Comparison of ENCODE assay signal across 18 cellular contexts in genomic region chr17:75511270-75511609, GRCh38. TPM values are rescaled to one million over a fixed set of nuclear protein-coding genes. Genes with fewer than 3 reads are reported as not detected.
A peak's percentile ranks its signal among the peaks of the same experiment; 100 is the strongest.
DNase-seq lines count a peak whose midpoint lies in the region; FAIRE-seq and TF ChIP-seq lines count a peak whose summit lies in the region.
"Had no signal": no experiment of that assay in that cellular context is flagged by ENCODE, and none has a peak within 500 bp of the region (broad histone marks: within the 10 kb centered on the region; RNA-seq: fewer than 3 reads in every experiment).

No MANE protein-coding gene starts in this region.

- H2BK120ac ChIP-seq in neuronal stem cell (ENCODE audit: low read depth, low read length): no peak overlapping the region

- peaks cover 29% of the 10 kb centered on the region for H3K79me1 ChIP-seq in neuronal stem cell (ENCODE audit: low read depth, low read length)

- no peak overlapping the region for H4K8ac ChIP-seq in neuronal stem cell (ENCODE audit: low read depth, low read length)

- no peak for TF ChIP-seq POLR2A in endothelial cell of umbilical vein (IDR thresholded peaks at IDR 0.05; ENCODE audit: low read depth, low read length)

- TF ChIP-seq CTCF in RWPE1 (conservative IDR thresholded peaks at IDR 0.05; ENCODE audit: low read depth): no peak
- no peak for TF ChIP-seq CTCF in endothelial cell of umbilical vein (IDR thresholded peaks at IDR 0.05; ENCODE audit: extremely low read depth in 1 of 2, insufficient read depth in 1 of 2, low read depth in 1 of 2, low read length in 2 of 2)
- TF ChIP-seq CTCF in tibial artery (IDR thresholded peaks at IDR 0.05): no peak

- peak; percentile 68 for FAIRE-seq in endothelial cell of umbilical vein (lab: Jason Lieb, UNC)
- FAIRE-seq in GM19239 (lab: Jason Lieb, UNC): no peak
- FAIRE-seq: H1 had no signal

- CTCF ChIA-PET in RWPE1 (lab: Yijun Ruan, JAX): no interaction called here
- CTCF ChIA-PET in endothelial cell of umbilical vein (lab: Charles Lee): interaction anchor here (0.7 to 1.4 kb wide), 3 partner anchors 19 to 237 kb away, joined by 3 read pairs; no protein-coding TSS in a partner anchor

- H3K9ac ChIP-seq in endothelial cell of umbilical vein (replicated peaks; ENCODE audit: extremely low read depth, insufficient read depth, low read length) (no peak overlapping the region), neuronal stem cell (ENCODE audit: low read depth, low read length, poor library complexity) (no peak overlapping the region)

- H2AFZ ChIP-seq in endothelial cell of umbilical vein (ENCODE audit: low read depth, low read length) (no peak overlapping the region), neuronal stem cell (ENCODE audit: low read length) (no peak overlapping the region)

- no peak overlapping the region for H2BK15ac ChIP-seq in neuronal stem cell (ENCODE audit: low read length)

- H2AK5ac ChIP-seq in neuronal stem cell (ENCODE audit: low read depth, low read length): no peak overlapping the region

- POLR2A ChIA-PET in RWPE1 (lab: Yijun Ruan, JAX; ENCODE audit: low non-redundant PET) (interaction anchor here (0.5 kb wide), 1 partner anchor 14 kb away, joined by 3 read pairs; the partner anchor contains the start of gene LLGL2), endothelial cell of umbilical vein (lab: Charles Lee) (interaction anchor here (0.6 kb wide), 1 partner anchor 405 kb away, joined by 3 read pairs; no protein-coding TSS in a partner anchor)

- no peaks in the 10 kb centered on the region for H4K20me1 ChIP-seq in endothelial cell of umbilical vein (replicated peaks; ENCODE audit: control insufficient read depth, extremely low read depth, insufficient read depth, low read length)

- no peak overlapping the region for H2BK12ac ChIP-seq in neuronal stem cell (ENCODE audit: low read length)

- H3K27me3 ChIP-seq in endothelial cell of umbilical vein (ENCODE audit: control insufficient read depth in 2 of 2, insufficient read depth in 2 of 2, low read length in 2 of 2): no peaks in the 10 kb centered on the region
- no peaks in the 10 kb centered on the region for H3K27me3 ChIP-seq in neuronal stem cell (ENCODE audit: control insufficient read depth in 3 of 3, insufficient read depth in 3 of 3, low read depth in 1 of 3, low read length in 3 of 3)
- no peaks in the 10 kb centered on the region for H3K27me3 ChIP-seq in tibial artery
- H3K27me3 ChIP-seq: brain microvascular endothelial cell had no signal

- dilution Hi-C loops in endothelial cell of umbilical vein (cut with MboI; ENCODE audit: extremely low pct_ligation_motif_present, low sequenced_read_pairs): no loop called here

- no peak overlapping the region for H3K23ac ChIP-seq in neuronal stem cell (ENCODE audit: low read depth, low read length, poor library complexity)

- H3K4me3 ChIP-seq in endothelial cell of umbilical vein (replicated peaks in 1 of 3; ENCODE audit: insufficient read depth in 1 of 3, low read depth in 1 of 3, low read length in 3 of 3): no peak overlapping the region
- H3K4me3 ChIP-seq in neuronal stem cell (ENCODE audit: low read length in 2 of 2): no peak overlapping the region
- peak overlapping the region in 1 of 2 donors; percentile 97 for H3K4me3 ChIP-seq in tibial artery

- H3K4me1 ChIP-seq in endothelial cell of umbilical vein (ENCODE audit: control insufficient read depth, extremely low read depth, insufficient read depth, low read length): peaks cover 56% of the 10 kb centered on the region
- H3K4me1 ChIP-seq in neuronal stem cell (ENCODE audit: control insufficient read depth in 2 of 2, insufficient read depth in 1 of 2, low read depth in 1 of 2, low read length in 2 of 2): peaks cover 9 to 11% of the 10 kb centered on the region in 2 donors
- H3K4me1 ChIP-seq in tibial artery: peaks cover 0 to 71% (median 59%) of the 10 kb centered on the region in 4 donors

- peaks cover 36% of the 10 kb centered on the region for H3K79me2 ChIP-seq in endothelial cell of umbilical vein (ENCODE audit: control insufficient read depth, insufficient read depth, low read length)

- no peak overlapping the region for H2BK5ac ChIP-seq in neuronal stem cell (ENCODE audit: low read length)

- H3K36me3 ChIP-seq in endothelial cell of umbilical vein (ENCODE audit: control insufficient read depth in 2 of 2, extremely low read depth in 1 of 2, insufficient read depth in 2 of 2, low read length in 2 of 2): peaks cover 0 to 5% of the 10 kb centered on the region in 2 experiments
- H3K36me3 ChIP-seq in neuronal stem cell (replicated peaks in 1 of 2; ENCODE audit: control insufficient read depth in 2 of 2, insufficient read depth in 2 of 2, low read length in 2 of 2): peaks cover 21 to 69% of the 10 kb centered on the region in 2 donors
- peaks cover 2 to 40% (median 10%) of the 10 kb centered on the region in 3 donors for H3K36me3 ChIP-seq in tibial artery
- H3K36me3 ChIP-seq: brain microvascular endothelial cell had no signal

- H3K14ac ChIP-seq in neuronal stem cell (ENCODE audit: low read length): no peak overlapping the region

- peak overlapping the region; percentile 86 for H3K27ac ChIP-seq in RWPE1
- no peak overlapping the region for H3K27ac ChIP-seq in endothelial cell of umbilical vein (ENCODE audit: insufficient read depth, low read depth, low read length)
- no peak overlapping the region for H3K27ac ChIP-seq in neuronal stem cell (replicated peaks; ENCODE audit: low read length)
- peak overlapping the region; percentile 87 to 93 for H3K27ac ChIP-seq in tibial artery
- H3K27ac ChIP-seq: brain microvascular endothelial cell had no signal

- H3K18ac ChIP-seq in neuronal stem cell (ENCODE audit: low read length): no peak overlapping the region

- DNase-seq in RWPE1 (ENCODE audit: low spot score): no peak
- DNase-seq in endothelial cell of umbilical vein (ENCODE audit: low read depth, low spot score): no peak
- DNase-seq in neuronal stem cell (ENCODE audit: low spot score): no peak
- DNase-seq in tibial artery: no peak
- DNase-seq in GM19239 (ENCODE audit: insufficient read length, low spot score): no peak
- no peak for DNase-seq in NCI-H82 treated with DMSO at 0.1 percent for 48 hours (lab: John Stamatoyannopoulos, UW; ENCODE audit: unreplicated experiment)
- no peak for DNase-seq in NCI-H2227 (lab: John Stamatoyannopoulos, UW; ENCODE audit: unreplicated experiment)
- no peak for DNase-seq in iPS-NIHi7 (ENCODE audit: extremely low spot score)
- DNase-seq: activated CD8-positive, alpha-beta T cell treated with anti-CD3 and anti-CD28 coated beads for 36 hours; activated T-cell treated with anti-CD3 and anti-CD28 coated beads, Interleukin-2, amount 50 U/mL, for 4 hours; brain microvascular endothelial cell; immature natural killer cell; NCI-H2081 treated with DMSO at 0.1 percent for 48 hours; nephron progenitor cell; stimulated activated CD4-positive, alpha-beta T cell treated with anti-CD3 and anti-CD28 coated beads, Interleukin-15, amount 100 ng/mL, for 24 hours; stimulated activated naive B cell treated with anti-CD40 and anti-IgM and Interleukin-4, amounts not matched to agents 10 μg/mL and 1 μg/mL and 100 μg/mL, for 72 hours had no signal

- H4K91ac ChIP-seq in neuronal stem cell (ENCODE audit: low read depth, low read length, poor library complexity): no peak overlapping the region

- H3K9me1 ChIP-seq in endothelial cell of umbilical vein (replicated peaks; ENCODE audit: control insufficient read depth, extremely low read depth, insufficient read depth, low read length): no peaks in the 10 kb centered on the region

- intact Hi-C loops in endothelial cell of umbilical vein (cut with micrococcal nuclease) (loop anchor here (5.0 to 10.0 kb wide), 2 partner anchors 236 to 466 kb away; partner anchors contain the start of genes ATP5PD and KCTD2), tibial artery (cut with DNase I; ENCODE audit: low total_unique reads) (loop anchor here (10.0 kb wide), 1 partner anchor 1224 kb away; the partner anchor contains the start of genes MFSD11 and SRSF2)

- WGBS in neuronal stem cell (ENCODE audit: extremely low coverage in 2 of 2, insufficient read length in 2 of 2, insufficient replicate concordance in 1 of 2), 2 donors: no CpG with 5 or more reads among the region's 4 CpGs

- H3K9me3 ChIP-seq in endothelial cell of umbilical vein (replicated peaks; ENCODE audit: control insufficient read depth, insufficient read depth, low read length) (no peaks in the 10 kb centered on the region), neuronal stem cell (replicated peaks in 1 of 2; ENCODE audit: control insufficient read depth in 2 of 2, insufficient read depth in 1 of 2, low read depth in 1 of 2, low read length in 2 of 2) (no peaks in the 10 kb centered on the region), tibial artery (no peaks in the 10 kb centered on the region)

- H3K4me2 ChIP-seq in endothelial cell of umbilical vein (ENCODE audit: insufficient read depth, low read length): no peak overlapping the region
- peak overlapping the region; percentile 24 for H3K4me2 ChIP-seq in neuronal stem cell (ENCODE audit: insufficient read depth, low read length, poor library complexity, severe bottlenecking)

- no TSS peak for BruUV-seq in endothelial cell of umbilical vein (replicated peaks; lab: Mats Ljungman, UMichigan)

- no peak overlapping the region for H3K4ac ChIP-seq in neuronal stem cell (ENCODE audit: low read length)

RNA-seq across cellular contexts. Expression of gene CASKIN2, which starts 4.1 kb away (rescaled TPM):
- total RNA-seq in endothelial cell of umbilical vein: 34.6 and 37.6 TPM in 2 replicates
- 10.6 and 13.0 TPM in 2 replicates for polyA plus RNA-seq in endothelial cell of umbilical vein
- polyA plus RNA-seq in endothelial cell of umbilical vein (2011; cell fraction: cytosol; rRNA removed): 8.2 and 9.8 TPM in 2 replicates
- polyA plus RNA-seq in endothelial cell of umbilical vein (2011; cell fraction: nucleus; rRNA removed): 24.7 and 30.9 TPM in 2 replicates
- polyA plus RNA-seq in endothelial cell of umbilical vein (2012): 12.8 and 16.5 TPM in 2 replicates
- 12.5 and 21.0 TPM in 2 replicates for polyA minus RNA-seq in endothelial cell of umbilical vein
- polyA minus RNA-seq in endothelial cell of umbilical vein (2011; cell fraction: cytosol; rRNA and poly(A)+ RNA removed): 12.1 TPM
- 15.2 and 18.1 TPM in 2 replicates for polyA minus RNA-seq in endothelial cell of umbilical vein (2011; cell fraction: nucleus; rRNA and poly(A)+ RNA removed)
- polyA plus RNA-seq in neuronal stem cell (2013, experiment 1 of 2): 7.5 TPM
- polyA plus RNA-seq in neuronal stem cell (2013, experiment 2 of 2): 7.9 TPM
- polyA plus RNA-seq: IgD-negative memory B cell, immature natural killer cell had no signal

RNA-seq across cellular contexts. Expression of gene TSEN54, which starts 5.1 kb away (rescaled TPM):
- 16.7 and 22.3 TPM in 2 replicates for total RNA-seq in endothelial cell of umbilical vein
- 26.3 and 28.8 TPM in 2 replicates for polyA plus RNA-seq in endothelial cell of umbilical vein
- 19.9 and 20.0 TPM in 2 replicates for polyA plus RNA-seq in endothelial cell of umbilical vein (2011; cell fraction: cytosol; rRNA removed)
- polyA plus RNA-seq in endothelial cell of umbilical vein (2011; cell fraction: nucleus; rRNA removed): 37.0 and 40.3 TPM in 2 replicates
- polyA plus RNA-seq in endothelial cell of umbilical vein (2012): 17.6 and 22.3 TPM in 2 replicates
- polyA minus RNA-seq in endothelial cell of umbilical vein: 16.9 and 28.6 TPM in 2 replicates
- polyA minus RNA-seq in endothelial cell of umbilical vein (2011; cell fraction: cytosol; rRNA and poly(A)+ RNA removed): 18.0 TPM
- 6.7 and 11.5 TPM in 2 replicates for polyA minus RNA-seq in endothelial cell of umbilical vein (2011; cell fraction: nucleus; rRNA and poly(A)+ RNA removed)
- polyA plus RNA-seq in neuronal stem cell (2013, experiment 1 of 2): 21.2 TPM
- 24.0 TPM for polyA plus RNA-seq in neuronal stem cell (2013, experiment 2 of 2)

RNA-seq across cellular contexts. Expression of gene LLGL2, which starts 14.3 kb away (rescaled TPM):
- 5.4 and 5.8 TPM in 2 replicates for total RNA-seq in endothelial cell of umbilical vein
- 5.3 and 6.1 TPM in 2 replicates for polyA plus RNA-seq in endothelial cell of umbilical vein
- polyA plus RNA-seq in endothelial cell of umbilical vein (2011; cell fraction: cytosol; rRNA removed): 2.6 and 2.8 TPM in 2 replicates
- 8.0 and 9.6 TPM in 2 replicates for polyA plus RNA-seq in endothelial cell of umbilical vein (2011; cell fraction: nucleus; rRNA removed)
- polyA plus RNA-seq in endothelial cell of umbilical vein (2012): 1.4 and 3.9 TPM in 2 replicates
- polyA minus RNA-seq in endothelial cell of umbilical vein: 2.3 and 2.7 TPM in 2 replicates
- 23.6 TPM for polyA minus RNA-seq in endothelial cell of umbilical vein (2011; cell fraction: cytosol; rRNA and poly(A)+ RNA removed)
- polyA minus RNA-seq in endothelial cell of umbilical vein (2011; cell fraction: nucleus; rRNA and poly(A)+ RNA removed): 2.5 and 4.7 TPM in 2 replicates
- 25.2 TPM for polyA plus RNA-seq in neuronal stem cell (2013, experiment 1 of 2)
- 26.4 TPM for polyA plus RNA-seq in neuronal stem cell (2013, experiment 2 of 2)

RNA-seq across cellular contexts. Expression of gene TMEM94, which starts 54.8 kb away (rescaled TPM):
- 68.4 and 69.2 TPM in 2 replicates for total RNA-seq in endothelial cell of umbilical vein
- 75.9 and 131 TPM in 2 replicates for polyA plus RNA-seq in endothelial cell of umbilical vein
- 46.4 and 54.3 TPM in 2 replicates for polyA plus RNA-seq in endothelial cell of umbilical vein (2011; cell fraction: cytosol; rRNA removed)
- polyA plus RNA-seq in endothelial cell of umbilical vein (2011; cell fraction: nucleus; rRNA removed): 371 and 452 TPM in 2 replicates
- 47.6 and 53.1 TPM in 2 replicates for polyA plus RNA-seq in endothelial cell of umbilical vein (2012)
- 64.3 and 74.9 TPM in 2 replicates for polyA minus RNA-seq in endothelial cell of umbilical vein
- polyA minus RNA-seq in endothelial cell of umbilical vein (2011; cell fraction: cytosol; rRNA and poly(A)+ RNA removed): 25.6 TPM
- 74.1 and 107 TPM in 2 replicates for polyA minus RNA-seq in endothelial cell of umbilical vein (2011; cell fraction: nucleus; rRNA and poly(A)+ RNA removed)
- polyA plus RNA-seq in neuronal stem cell (2013, experiment 1 of 2): 63.4 TPM
- 59.4 TPM for polyA plus RNA-seq in neuronal stem cell (2013, experiment 2 of 2)

Comparison
In these comparisons a context has a peak if more than half of its experiments do, and no peak if none do; other contexts are left out.
1. H3K27ac ChIP-seq: peak in RWPE1 (single experiment) and tibial artery (2 of 2); none in endothelial cell of umbilical vein (single experiment) and neuronal stem cell (single experiment).